19 cellular contexts compared by ENCODE assay signal in genomic region chr10:90621577-90621976, GRCh38.
DNase-seq lines count a peak whose midpoint lies in the region; ATAC-seq lines count a peak whose summit lies in the region.
"Had no signal": no experiment of that assay in that cellular context is flagged by ENCODE, and none has a peak within 500 bp of the region (broad histone marks: within the 10 kb centered on the region; RNA-seq: fewer than 3 reads in every experiment).

No MANE protein-coding gene starts in this region.

- H3K36me3 Mint-ChIP-seq in activated CD8-positive, alpha-beta T cell treated with anti-CD3 and anti-CD28 coated beads, Interleukin-2, amount 10 ng/mL, durations not matched to agents 7 days and 5 days (ENCODE audit: low read depth) = no peaks in the 10 kb centered on the region
- no peaks in the 10 kb centered on the region for H3K36me3 Mint-ChIP-seq in T-helper 2 cell treated with Interferon-gamma antibody and Interleukin-4, amounts not matched to agents 5 μg/mL and 100 μg/mL, for 36 hours (ENCODE audit: low read depth)
- H3K36me3 Mint-ChIP-seq in CD8-positive, alpha-beta memory T cell = no peaks in the 10 kb centered on the region

- CTCF ChIA-PET in activated CD8-positive, alpha-beta T cell treated with anti-CD3 and anti-CD28 coated beads, Interleukin-2, amount 10 ng/mL, durations not matched to agents 7 days and 5 days (lab: Charles Lee) = no interaction called here
- CTCF ChIA-PET in CD8-positive, alpha-beta memory T cell (lab: Charles Lee) = no interaction called here

- H3K27me3 Mint-ChIP-seq in activated CD8-positive, alpha-beta T cell treated with anti-CD3 and anti-CD28 coated beads, Interleukin-2, amount 10 ng/mL, durations not matched to agents 7 days and 5 days (ENCODE audit: low read depth) = no peaks in the 10 kb centered on the region
- no peaks in the 10 kb centered on the region for H3K27me3 Mint-ChIP-seq in T-helper 2 cell treated with Interferon-gamma antibody and Interleukin-4, amounts not matched to agents 5 μg/mL and 100 μg/mL, for 36 hours (ENCODE audit: low read depth)
- no peaks in the 10 kb centered on the region for H3K27me3 Mint-ChIP-seq in CD8-positive, alpha-beta memory T cell

- no peaks in the 10 kb centered on the region for H3K9me3 Mint-ChIP-seq in activated CD8-positive, alpha-beta T cell treated with anti-CD3 and anti-CD28 coated beads, Interleukin-2, amount 10 ng/mL, durations not matched to agents 7 days and 5 days (ENCODE audit: insufficient read depth)
- no peaks in the 10 kb centered on the region for H3K9me3 Mint-ChIP-seq in T-helper 2 cell treated with Interferon-gamma antibody and Interleukin-4, amounts not matched to agents 5 μg/mL and 100 μg/mL, for 36 hours
- H3K9me3 Mint-ChIP-seq in CD8-positive, alpha-beta memory T cell = no peaks in the 10 kb centered on the region
- H3K9me3 Mint-ChIP-seq: activated T-cell treated with anti-CD3 and anti-CD28 coated beads, Interleukin-2, amount 50 U/mL, for 24 hours had no signal

- no peak overlapping the region for H3K4me3 Mint-ChIP-seq in activated CD8-positive, alpha-beta T cell treated with anti-CD3 and anti-CD28 coated beads, Interleukin-2, amount 10 ng/mL, durations not matched to agents 7 days and 5 days
- no peak overlapping the region for H3K4me3 Mint-ChIP-seq in T-helper 2 cell treated with Interferon-gamma antibody and Interleukin-4, amounts not matched to agents 5 μg/mL and 100 μg/mL, for 36 hours
- H3K4me3 Mint-ChIP-seq in CD8-positive, alpha-beta memory T cell = no peak overlapping the region
- H3K4me3 Mint-ChIP-seq: activated T-cell treated with anti-CD3 and anti-CD28 coated beads, Interleukin-2, amount 50 U/mL, for 24 hours had no signal

- no peak overlapping the region for H3K4me3 ChIP-seq in NT2/D1 (ENCODE audit: insufficient read length, low read depth)
- H3K4me3 ChIP-seq in CD8-positive, alpha-beta memory T cell (ENCODE audit: low read length) = no peak overlapping the region
- H3K4me3 ChIP-seq: spleen had no signal

- ATAC-seq in activated CD8-positive, alpha-beta T cell treated with anti-CD3 and anti-CD28 coated beads, Interleukin-2, amount 10 ng/mL, durations not matched to agents 7 days and 5 days = no peak
- ATAC-seq: left ventricle myocardium superior, Right ventricle myocardium inferior had no signal

- H3K9ac ChIP-seq in NT2/D1 (ENCODE audit: insufficient read length, low read depth) = no peak overlapping the region

- no peak overlapping the region for H3K27ac Mint-ChIP-seq in activated CD8-positive, alpha-beta T cell treated with anti-CD3 and anti-CD28 coated beads, Interleukin-2, amount 10 ng/mL, durations not matched to agents 7 days and 5 days
- H3K27ac Mint-ChIP-seq in T-helper 2 cell treated with Interferon-gamma antibody and Interleukin-4, amounts not matched to agents 5 μg/mL and 100 μg/mL, for 36 hours = no peak overlapping the region
- no peak overlapping the region for H3K27ac Mint-ChIP-seq in CD8-positive, alpha-beta memory T cell
- H3K27ac Mint-ChIP-seq: activated T-cell treated with anti-CD3 and anti-CD28 coated beads, Interleukin-2, amount 50 U/mL, for 24 hours had no signal

- no peaks in the 10 kb centered on the region for H3K36me3 ChIP-seq in NT2/D1 (ENCODE audit: insufficient read depth, insufficient read length, low read length)
- no peaks in the 10 kb centered on the region for H3K36me3 ChIP-seq in CD8-positive, alpha-beta memory T cell (ENCODE audit: insufficient read depth, low read length)
- H3K36me3 ChIP-seq: spleen had no signal

- H3K27ac ChIP-seq in CD8-positive, alpha-beta memory T cell (ENCODE audit: low read depth, low read length) = no peak overlapping the region
- H3K27ac ChIP-seq: C4-2B, spleen had no signal

- H3K9me3 ChIP-seq in NT2/D1 (ENCODE audit: insufficient read depth, low read length) = no peaks in the 10 kb centered on the region
- no peaks in the 10 kb centered on the region for H3K9me3 ChIP-seq in CD8-positive, alpha-beta memory T cell (ENCODE audit: low read length)
- H3K9me3 ChIP-seq: spleen had no signal

- H3K27me3 ChIP-seq in NT2/D1 (ENCODE audit: insufficient read depth, insufficient read length) = no peaks in the 10 kb centered on the region
- H3K27me3 ChIP-seq in CD8-positive, alpha-beta memory T cell (ENCODE audit: insufficient read depth, low read length, poor library complexity, severe bottlenecking) = no peaks in the 10 kb centered on the region
- H3K27me3 ChIP-seq: spleen had no signal

- no peaks in the 10 kb centered on the region for H3K4me1 Mint-ChIP-seq in activated CD8-positive, alpha-beta T cell treated with anti-CD3 and anti-CD28 coated beads, Interleukin-2, amount 10 ng/mL, durations not matched to agents 7 days and 5 days (ENCODE audit: low read depth)
- no peaks in the 10 kb centered on the region for H3K4me1 Mint-ChIP-seq in T-helper 2 cell treated with Interferon-gamma antibody and Interleukin-4, amounts not matched to agents 5 μg/mL and 100 μg/mL, for 36 hours (ENCODE audit: low read depth)
- no peaks in the 10 kb centered on the region for H3K4me1 Mint-ChIP-seq in CD8-positive, alpha-beta memory T cell

- POLR2A ChIA-PET in activated CD8-positive, alpha-beta T cell treated with anti-CD3 and anti-CD28 coated beads, Interleukin-2, amount 10 ng/mL, durations not matched to agents 7 days and 5 days (lab: Charles Lee) = interaction anchor here (0.6 kb wide), 1 partner anchor 648 kb away, joined by 3 read pairs; no protein-coding TSS in a partner anchor
- POLR2A ChIA-PET in CD8-positive, alpha-beta memory T cell (lab: Charles Lee) = no interaction called here

- DNase-seq in ELR (ENCODE audit: low read depth) (peak; percentile 14), NT2/D1 (ENCODE audit: low read depth, low spot score) (peak; percentile 2), dermis blood vessel endothelial cell (peak; percentile 13), lung microvascular endothelial cell (ENCODE audit: low read depth in 2 of 2) (peak; percentile 1 to 6)
- no peak for DNase-seq in activated CD8-positive, alpha-beta T cell treated with anti-CD3 and anti-CD28 coated beads, Interleukin-2, amount 10 ng/mL, durations not matched to agents 7 days and 5 days
- DNase-seq in T-helper 2 cell treated with Interferon-gamma antibody and Interleukin-4, amounts not matched to agents 5 μg/mL and 100 μg/mL, for 36 hours (ENCODE audit: low spot score) = no peak
- no peak for DNase-seq in effector CD4-positive, alpha-beta T cell
- no peak for DNase-seq in CD8-positive, alpha-beta memory T cell
- DNase-seq: activated T-cell treated with anti-CD3 and anti-CD28 coated beads, Interleukin-2, amount 50 U/mL, for 24 hours; amygdala; effector CD8-positive, alpha-beta T cell; GF-D8; glutamatergic neuron; left ventricle myocardium superior; NCI-H1436 treated with DMSO at 0.1 percent for 48 hours; NCI-H510A treated with DMSO at 0.1 percent for 48 hours; spleen had no signal

- no peaks in the 10 kb centered on the region for H3K4me1 ChIP-seq in NT2/D1 (ENCODE audit: insufficient read depth, insufficient read length)
- no peaks in the 10 kb centered on the region for H3K4me1 ChIP-seq in CD8-positive, alpha-beta memory T cell (ENCODE audit: insufficient read depth, low read length)
- H3K4me1 ChIP-seq: spleen had no signal

Comparison
In these comparisons a context has a peak if more than half of its experiments do, and no peak if none do; other contexts are left out.
1. DNase-seq: peak in ELR (single experiment), NT2/D1 (single experiment), dermis blood vessel endothelial cell (single experiment) and lung microvascular endothelial cell (2 of 2); none in activated CD8-positive, alpha-beta T cell treated with anti-CD3 and anti-CD28 coated beads, Interleukin-2, amount 10 ng/mL, durations not matched to agents 7 days and 5 days (single experiment), T-helper 2 cell treated with Interferon-gamma antibody and Interleukin-4, amounts not matched to agents 5 μg/mL and 100 μg/mL, for 36 hours (single experiment), effector CD4-positive, alpha-beta T cell (single experiment) and CD8-positive, alpha-beta memory T cell (0 of 5).